In genomic region chr15:29942144-29942543, GRCh38 we compare ENCODE assay signal across 12 cellular contexts.
DNase-seq lines count a peak whose midpoint lies in the region; ATAC-seq, FAIRE-seq and TF ChIP-seq lines count a peak whose summit lies in the region.
"Had no signal": no experiment of that assay in that cellular context is flagged by ENCODE, and none has a peak within 500 bp of the region (broad histone marks: within the 10 kb centered on the region; RNA-seq: fewer than 3 reads in every experiment).

No MANE protein-coding gene starts in this region.

- peak; percentile 65 to 69 for TF ChIP-seq RAD21 in liver (IDR thresholded peaks at IDR 0.05)

- H3K4me1 ChIP-seq in HEK293 (ENCODE audit: control insufficient read depth, insufficient read depth, low read length) (peaks cover 7% of the 10 kb centered on the region), liver (ENCODE audit: control insufficient read depth in 4 of 4, insufficient read depth in 4 of 4, low read length in 3 of 4) (peaks cover 0 to 24% (median 19%) of the 10 kb centered on the region in 4 donors)
- H3K4me1 ChIP-seq in CD4-positive, alpha-beta memory T cell (ENCODE audit: insufficient read depth, low read length): no peaks in the 10 kb centered on the region

- intact Hi-C loops in MCF 10A (cut with micrococcal nuclease): no loop called here
- intact Hi-C loops in CD4-positive, alpha-beta memory T cell (cut with micrococcal nuclease): no loop called here

- no peak overlapping the region for H3K27ac Mint-ChIP-seq in MCF 10A (ENCODE audit: low read depth, unreplicated experiment)
- no peak overlapping the region for H3K27ac Mint-ChIP-seq in CD4-positive, alpha-beta memory T cell
- H3K27ac Mint-ChIP-seq: mesothelial cell of epicardium; stimulated activated naive CD8-positive, alpha-beta T cell treated with anti-CD3 and anti-CD28 coated beads, Interleukin-15, Interleukin-2, amounts not matched to agents 100 ng/mL and 50 ng/mL, for 24 hours had no signal

- no peaks in the 10 kb centered on the region for H3K36me3 ChIP-seq in HEK293 (ENCODE audit: control insufficient read depth in 2 of 2, insufficient read depth in 1 of 2, low read length in 2 of 2)
- no peaks in the 10 kb centered on the region for H3K36me3 ChIP-seq in liver (ENCODE audit: control insufficient read depth in 4 of 4, insufficient read depth in 3 of 4, low read depth in 1 of 4, low read length in 3 of 4)
- H3K36me3 ChIP-seq in CD4-positive, alpha-beta memory T cell (ENCODE audit: insufficient read depth, low read length): no peaks in the 10 kb centered on the region
- H3K36me3 ChIP-seq: SJCRH30 had no signal

- no peak overlapping the region for H3K4me3 Mint-ChIP-seq in MCF 10A (ENCODE audit: unreplicated experiment)
- H3K4me3 Mint-ChIP-seq in CD4-positive, alpha-beta memory T cell: no peak overlapping the region
- H3K4me3 Mint-ChIP-seq: mesothelial cell of epicardium; stimulated activated naive CD8-positive, alpha-beta T cell treated with anti-CD3 and anti-CD28 coated beads, Interleukin-15, Interleukin-2, amounts not matched to agents 100 ng/mL and 50 ng/mL, for 24 hours had no signal

- no peak for TF ChIP-seq CTCF in HEK293 (tag by site-specific recombination; IDR thresholded peaks at IDR 0.05)
- peak; percentile 35 for TF ChIP-seq CTCF in liver (IDR thresholded peaks at IDR 0.05; ENCODE audit: low read depth, low read length, missing input control)
- no peak for TF ChIP-seq CTCF in MCF 10A (IDR thresholded peaks at IDR 0.05; ENCODE audit: unreplicated experiment)

- H3K27me3 Mint-ChIP-seq in MCF 10A (ENCODE audit: insufficient read depth, unreplicated experiment): no peaks in the 10 kb centered on the region
- peaks cover 3 to 4% of the 10 kb centered on the region in 2 donors for H3K27me3 Mint-ChIP-seq in CD4-positive, alpha-beta memory T cell

- CTCF ChIA-PET in HEK293 (lab: Yijun Ruan, JAX) (interaction anchor here (1.5 kb wide), 1 partner anchor 16 kb away, joined by 5 read pairs; no protein-coding TSS in a partner anchor), MCF 10A (lab: Yijun Ruan, JAX) (interaction anchor here (0.6 to 1.1 kb wide), 4 partner anchors 51 to 802 kb away, joined by 3 to 5 read pairs (median 4); no protein-coding TSS in a partner anchor)
- CTCF ChIA-PET in CD4-positive, alpha-beta memory T cell (lab: Charles Lee; ENCODE audit: partially characterized antibody): no interaction called here

- no peak overlapping the region for H3K4me3 ChIP-seq in HEK293 (ENCODE audit: low read depth, low read length)
- H3K4me3 ChIP-seq in liver (ENCODE audit: low read depth in 1 of 3, low read length in 3 of 3): peak overlapping the region in 1 of 3 donors; percentile 18
- no peak overlapping the region for H3K4me3 ChIP-seq in CD4-positive, alpha-beta memory T cell (ENCODE audit: low read length in 2 of 2)
- H3K4me3 ChIP-seq: SJCRH30 had no signal

- ATAC-seq in GM18907 (IDR thresholded peaks at IDR 0.05; ENCODE audit: unreplicated experiment) (no peak), HG03521 (IDR thresholded peaks at IDR 0.05; ENCODE audit: unreplicated experiment) (no peak)

- H3K9me3 ChIP-seq in HEK293 (ENCODE audit: control insufficient read depth, insufficient read depth, low read depth, low read length) (no peaks in the 10 kb centered on the region), liver (ENCODE audit: control insufficient read depth in 4 of 4, low read length in 3 of 4) (no peaks in the 10 kb centered on the region)
- no peaks in the 10 kb centered on the region for H3K9me3 ChIP-seq in CD4-positive, alpha-beta memory T cell (ENCODE audit: control insufficient read depth in 1 of 2, low read length in 2 of 2)
- H3K9me3 ChIP-seq: SJCRH30 had no signal

- POLR2A ChIA-PET in HEK293 (lab: Yijun Ruan, JAX) (no interaction called here), MCF 10A (lab: Yijun Ruan, JAX) (no interaction called here)
- POLR2A ChIA-PET in CD4-positive, alpha-beta memory T cell (lab: Charles Lee; ENCODE audit: partially characterized antibody): no interaction called here

- no peak overlapping the region for H3K9ac ChIP-seq in liver (ENCODE audit: low read depth in 1 of 2, low read length in 2 of 2)

- H3K36me3 Mint-ChIP-seq in MCF 10A (ENCODE audit: insufficient read depth, unreplicated experiment): no peaks in the 10 kb centered on the region
- no peaks in the 10 kb centered on the region for H3K36me3 Mint-ChIP-seq in CD4-positive, alpha-beta memory T cell
- H3K36me3 Mint-ChIP-seq: mesothelial cell of epicardium had no signal

- peaks cover 21% of the 10 kb centered on the region for H3K4me1 Mint-ChIP-seq in MCF 10A (ENCODE audit: insufficient read depth, unreplicated experiment)
- no peaks in the 10 kb centered on the region for H3K4me1 Mint-ChIP-seq in CD4-positive, alpha-beta memory T cell

- H3K9me3 Mint-ChIP-seq in MCF 10A (ENCODE audit: unreplicated experiment): no peaks in the 10 kb centered on the region
- H3K9me3 Mint-ChIP-seq in CD4-positive, alpha-beta memory T cell: peaks cover 0 to 1% (median 0%) of the 10 kb centered on the region in 8 donors
- H3K9me3 Mint-ChIP-seq: mesothelial cell of epicardium; stimulated activated naive CD8-positive, alpha-beta T cell treated with anti-CD3 and anti-CD28 coated beads, Interleukin-15, Interleukin-2, amounts not matched to agents 100 ng/mL and 50 ng/mL, for 24 hours had no signal

- 27% methylated on average over 3 of the region's 3 CpGs for WGBS in liver

- FAIRE-seq in A204.1 (lab: Jason Lieb, UNC): peak; percentile 16

- no TSS peak for BruUV-seq in MCF 10A (replicated peaks; lab: Mats Ljungman, UMichigan)

- no peak overlapping the region for H3K27ac ChIP-seq in HEK293 (ENCODE audit: extremely low read depth, low read depth, low read length)
- peak overlapping the region; percentile 65 for H3K27ac ChIP-seq in caudate nucleus (ENCODE audit: low read depth, low read length)
- H3K27ac ChIP-seq in liver (ENCODE audit: low read depth in 1 of 2, low read length in 2 of 2): peak overlapping the region in 1 of 2 donors; percentile 38
- H3K27ac ChIP-seq in CD4-positive, alpha-beta memory T cell (ENCODE audit: low read depth, low read length): no peak overlapping the region
- H3K27ac ChIP-seq: SJCRH30 had no signal

- DNase-seq in caudate nucleus (lab: John Stamatoyannopoulos, UW) (peak in 11 of 61 donors; percentile 25 to 54 (median 39)), MCF 10A (ENCODE audit: unreplicated experiment) (no peak)
- DNase-seq in CD4-positive, alpha-beta memory T cell: no peak
- DNase-seq: NCI-H1694 treated with DMSO at 0.1 percent for 48 hours, SJCRH30 had no signal

- H3K27me3 ChIP-seq in liver (ENCODE audit: control insufficient read depth in 4 of 4, insufficient read depth in 4 of 4, low read length in 3 of 4): no peaks in the 10 kb centered on the region
- H3K27me3 ChIP-seq in CD4-positive, alpha-beta memory T cell (ENCODE audit: insufficient read depth, low read length): no peaks in the 10 kb centered on the region
- H3K27me3 ChIP-seq: SJCRH30 had no signal

TF ChIP-seq in HEK293, 187 proteins besides CTCF, POLR2A, EP300 and RAD21:
- TF ChIP-seq ZNF654 (tag by site-specific recombination; IDR thresholded peaks at IDR 0.05; ENCODE audit: low read depth) (peak; percentile 35; the same call in 1 of the 2 replicates), ZNF660 (tag by site-specific recombination; IDR thresholded peaks at IDR 0.05) (no peak), KLF17 (tag by site-specific recombination; IDR thresholded peaks at IDR 0.05) (no peak), ZNF585B (tag by site-specific recombination; IDR thresholded peaks at IDR 0.05) (no peak), HOXA7 (CRISPR knock-in tag; IDR thresholded peaks at IDR 0.05; ENCODE audit: borderline replicate concordance) (no peak)

TF ChIP-seq in liver, 16 proteins besides CTCF, POLR2A, EP300 and RAD21:
- TF ChIP-seq YY1 (IDR thresholded peaks at IDR 0.05) (peak; percentile 12), EGR1 (IDR thresholded peaks at IDR 0.05; ENCODE audit: low read depth in 2 of 2) (no peak)
